ENCODE assay signal across 12 cellular contexts in genomic region chr7:98594787-98595186, GRCh38. TPM values are rescaled to one million over a fixed set of nuclear protein-coding genes. Genes with fewer than 3 reads are reported as not detected.
"Had no signal": no experiment of that assay in that cellular context is flagged by ENCODE, and none has a peak within 500 bp of the region (broad histone marks: within the 10 kb centered on the region; RNA-seq: fewer than 3 reads in every experiment).

No MANE protein-coding gene starts in this region.

- H3K4me3 ChIP-seq: GM23248, GM23338, HAP-1 had no signal

- H2AFZ ChIP-seq: GM23248, GM23338 had no signal

- DNase-seq: GM23248, GOT3, H7, H9, HCEC 1CT, HFFc6 had no signal

- H3K36me3 ChIP-seq: HAP-1 had no signal

- H3K4me1 ChIP-seq: HAP-1 had no signal

- H3K9ac ChIP-seq: GM23248 had no signal

- H3K4me2 ChIP-seq: GM23338 had no signal

- H3K27ac ChIP-seq: GM23248 had no signal

- ATAC-seq: GM23338, HCT116 had no signal

- FAIRE-seq: H1, H54 had no signal

- H3K9me3 ChIP-seq: HAP-1 had no signal

RNA-seq across cellular contexts. Expression of gene NPTX2, which starts 22.3 kb away (rescaled TPM):
- total RNA-seq: H4, HFFc6 had no signal
